In genomic region chrX:136692271-136692670, GRCh38 we compare ENCODE assay signal across 19 cellular contexts. TPM values are rescaled to one million over a fixed set of nuclear protein-coding genes. Genes with fewer than 3 reads are reported as not detected.
"Had no signal": no experiment of that assay in that cellular context is flagged by ENCODE, and none has a peak within 500 bp of the region (broad histone marks: within the 10 kb centered on the region; RNA-seq: fewer than 3 reads in every experiment).

No MANE protein-coding gene starts in this region.

- H3K4me3 ChIP-seq: breast epithelium, dorsolateral prefrontal cortex, heart left ventricle, left ventricle myocardium inferior, suprapubic skin had no signal

- H3K27ac Mint-ChIP-seq: memory B cell, type B pancreatic cell had no signal

- H3K9me3 ChIP-seq: breast epithelium, heart left ventricle, left ventricle myocardium inferior, suprapubic skin had no signal

- H3K4me1 ChIP-seq: breast epithelium, left ventricle myocardium inferior, suprapubic skin had no signal

- ATAC-seq: esophagus mucosa; heart left ventricle; stimulated activated naive CD8-positive, alpha-beta T cell treated with anti-CD3 and anti-CD28 coated beads, Interleukin-15, Interleukin-2, amounts not matched to agents 100 U/mL and 50 U/mL, for 24 hours had no signal

- H3K36me3 ChIP-seq: breast epithelium, suprapubic skin had no signal

- H3K27me3 ChIP-seq: suprapubic skin had no signal

- H3K9me3 Mint-ChIP-seq: activated T-helper 2 cell treated with anti-CD3 and anti-CD28 coated beads, Interferon-gamma antibody, Interleukin-2, Interleukin-4, amounts not matched to agents 10 μg/mL and 5 μg/mL and 100 μg/mL, durations not matched to agents 14 hours and 24 hours and 36 hours; memory B cell had no signal

- H3K36me3 Mint-ChIP-seq: type B pancreatic cell had no signal

- DNase-seq: activated CD4-positive, alpha-beta T cell treated with anti-CD3 and anti-CD28 coated beads, Interleukin-2, amount 50 U/mL, for 4 hours; activated CD4-positive, CD25-positive, alpha-beta regulatory T cell treated with anti-CD3 and anti-CD28 coated beads, Interleukin-2, amount 50 U/mL, for 72 hours; dorsolateral prefrontal cortex; foreskin melanocyte; heart left ventricle; left ventricle myocardium inferior; stimulated activated CD4-positive, alpha-beta T cell treated with anti-CD3 and anti-CD28 coated beads, Interleukin-2, amount 100 ng/mL, for 48 hours; stimulated activated naive CD8-positive, alpha-beta T cell treated with anti-CD3 and anti-CD28 coated beads, Interleukin-15, Interleukin-2, amounts not matched to agents 100 U/mL and 50 U/mL, for 24 hours; T-helper 9 cell had no signal

- H3K4me3 Mint-ChIP-seq: activated naive CD8-positive, alpha-beta T cell; memory B cell; neural crest cell; type B pancreatic cell had no signal

- H3K27me3 Mint-ChIP-seq: activated naive CD8-positive, alpha-beta T cell; memory B cell; type B pancreatic cell had no signal

- H3K27ac ChIP-seq: breast epithelium, dorsolateral prefrontal cortex, heart left ventricle, left ventricle myocardium inferior, suprapubic skin had no signal

RNA-seq across cellular contexts. Expression of gene CD40LG, which starts 44.3 kb away (rescaled TPM):
- total RNA-seq: esophagus mucosa, left ventricle myocardium inferior, neural crest cell, osteocyte, suprapubic skin had no signal
- polyA plus RNA-seq: keratinocyte had no signal
